Comparison of ENCODE assay signal across 16 cellular contexts in genomic region chr13:98207411-98207810, GRCh38. TPM values are rescaled to one million over a fixed set of nuclear protein-coding genes. Genes with fewer than 3 reads are reported as not detected.
DNase-seq lines count a peak whose midpoint lies in the region; ATAC-seq and TF ChIP-seq lines count a peak whose summit lies in the region.
"Had no signal": no experiment of that assay in that cellular context is flagged by ENCODE, and none has a peak within 500 bp of the region (broad histone marks: within the 10 kb centered on the region; RNA-seq: fewer than 3 reads in every experiment).

No MANE protein-coding gene starts in this region.

- no peak overlapping the region for H2AFZ ChIP-seq in mesenchymal stem cell (ENCODE audit: low read depth, low read length)

- no peak for TF ChIP-seq CTCF in epithelial cell of esophagus (IDR thresholded peaks at IDR 0.05; ENCODE audit: insufficient read depth, low read depth, low read length, missing control alignments)
- TF ChIP-seq CTCF in tibial artery (IDR thresholded peaks at IDR 0.05): no peak

- H3K23ac ChIP-seq in mesenchymal stem cell (ENCODE audit: low read length in 2 of 2): peak overlapping the region in 1 of 2 experiments; percentile 14

- no peak overlapping the region for H3K4me3 ChIP-seq in epithelial cell of esophagus (ENCODE audit: low read length)
- H3K4me3 ChIP-seq in mesenchymal stem cell (ENCODE audit: insufficient read depth in 1 of 2, low read depth in 1 of 2, low read length in 2 of 2): no peak overlapping the region
- no peak overlapping the region for H3K4me3 ChIP-seq in tibial artery
- no peak overlapping the region for H3K4me3 ChIP-seq in MG63
- H3K4me3 ChIP-seq: breast epithelium, mucosa of descending colon had no signal

- H3K36me3 ChIP-seq in mesenchymal stem cell (ENCODE audit: control insufficient read depth in 1 of 2, insufficient read depth in 2 of 2, low read depth in 1 of 2, low read length in 2 of 2): peaks cover 0 to 7% of the 10 kb centered on the region in 2 experiments
- H3K36me3 ChIP-seq in tibial artery: no peaks in the 10 kb centered on the region
- H3K36me3 ChIP-seq in MG63: peaks cover 3% of the 10 kb centered on the region; the same call in 1 of the 2 replicates
- H3K36me3 ChIP-seq: breast epithelium had no signal

- H3K9me3 Mint-ChIP-seq in stimulated activated naive B cell treated with anti-CD40 and anti-IgM and Interleukin-4, amounts not matched to agents 10 μg/mL and 1 μg/mL and 100 μg/mL, for 72 hours: peaks cover 9 to 16% of the 10 kb centered on the region in 2 donors

- H3K4me1 ChIP-seq in mesenchymal stem cell (ENCODE audit: control insufficient read depth, insufficient read depth, low read depth, low read length): peaks cover 13% of the 10 kb centered on the region
- peaks cover 0 to 52% (median 18%) of the 10 kb centered on the region in 4 donors for H3K4me1 ChIP-seq in tibial artery
- H3K4me1 ChIP-seq: breast epithelium had no signal

- peak overlapping the region in 1 of 2 experiments; percentile 73 for H3K4ac ChIP-seq in mesenchymal stem cell (ENCODE audit: low read depth in 1 of 2, low read length in 2 of 2)

- H3K9me3 ChIP-seq in mesenchymal stem cell (ENCODE audit: control insufficient read depth, low read length) (peaks cover 9% of the 10 kb centered on the region), tibial artery (peaks cover 0 to 5% (median 5%) of the 10 kb centered on the region in 3 donors), MG63 (peaks cover 21% of the 10 kb centered on the region)

- intact Hi-C loops in tibial artery (cut with DNase I; ENCODE audit: low total_unique reads): no loop called here

- peak overlapping the region; percentile 7 to 94 for H3K18ac ChIP-seq in mesenchymal stem cell (ENCODE audit: low read depth in 1 of 2, low read length in 2 of 2)

- no peaks in the 10 kb centered on the region for H3K27me3 Mint-ChIP-seq in stimulated activated naive B cell treated with anti-CD40 and anti-IgM and Interleukin-4, amounts not matched to agents 10 μg/mL and 1 μg/mL and 100 μg/mL, for 72 hours
- H3K27me3 Mint-ChIP-seq: T-helper 17 cell had no signal

- peak overlapping the region; percentile 38 for H2BK120ac ChIP-seq in mesenchymal stem cell (ENCODE audit: low read depth, low read length)

- H3K27ac ChIP-seq in mesenchymal stem cell (ENCODE audit: low read length, poor library complexity, severe bottlenecking): peak overlapping the region; percentile 95
- peak overlapping the region; percentile 25 to 47 for H3K27ac ChIP-seq in tibial artery

- H2BK12ac ChIP-seq in mesenchymal stem cell (ENCODE audit: low read length in 2 of 2): peak overlapping the region; percentile 34 to 85

- peak overlapping the region; percentile 93 for H2BK5ac ChIP-seq in mesenchymal stem cell (ENCODE audit: low read depth, low read length, poor library complexity, severe bottlenecking)

- WGBS in mesenchymal stem cell: 13% methylated on average over 4 of the region's 4 CpGs

- H3K9ac ChIP-seq in mesenchymal stem cell (ENCODE audit: low read length): no peak overlapping the region

- H3K27me3 ChIP-seq in mesenchymal stem cell (ENCODE audit: control insufficient read depth in 1 of 2, insufficient read depth in 1 of 2, low read length in 2 of 2): no peaks in the 10 kb centered on the region
- H3K27me3 ChIP-seq in tibial artery: no peaks in the 10 kb centered on the region
- H3K27me3 ChIP-seq in MG63: no peaks in the 10 kb centered on the region
- H3K27me3 ChIP-seq: breast epithelium had no signal

- peak overlapping the region in 1 of 2 experiments; percentile 44 for H3K14ac ChIP-seq in mesenchymal stem cell (ENCODE audit: low read length in 2 of 2)

- no peak overlapping the region for H2BK15ac ChIP-seq in mesenchymal stem cell (ENCODE audit: low read depth, poor library complexity, severe bottlenecking)

- no peak overlapping the region for H3K4me3 Mint-ChIP-seq in stimulated activated naive B cell treated with anti-CD40 and anti-IgM and Interleukin-4, amounts not matched to agents 10 μg/mL and 1 μg/mL and 100 μg/mL, for 72 hours
- H3K4me3 Mint-ChIP-seq: T-helper 17 cell had no signal

- no peak for ATAC-seq in stimulated activated naive B cell treated with anti-CD40 and anti-IgM and Interleukin-4, amounts not matched to agents 10 μg/mL and 1 μg/mL and 100 μg/mL, for 72 hours (replicated peaks)
- ATAC-seq: T-helper 17 cell had no signal

- peaks cover 7% of the 10 kb centered on the region for H3K79me1 ChIP-seq in mesenchymal stem cell (replicated peaks; ENCODE audit: low read length, poor library complexity, severe bottlenecking)

- peak overlapping the region; percentile 30 for H3K4me2 ChIP-seq in mesenchymal stem cell (ENCODE audit: low read length, poor library complexity, severe bottlenecking)

- H4K8ac ChIP-seq in mesenchymal stem cell (ENCODE audit: low read length): peak overlapping the region; percentile 90

- H2AK5ac ChIP-seq in mesenchymal stem cell (ENCODE audit: low read length, severe bottlenecking): peak overlapping the region; percentile 63

- H3K4me1 Mint-ChIP-seq in stimulated activated naive B cell treated with anti-CD40 and anti-IgM and Interleukin-4, amounts not matched to agents 10 μg/mL and 1 μg/mL and 100 μg/mL, for 72 hours: no peaks in the 10 kb centered on the region
- H3K4me1 Mint-ChIP-seq: T-helper 17 cell had no signal

- H3K36me3 Mint-ChIP-seq in stimulated activated naive B cell treated with anti-CD40 and anti-IgM and Interleukin-4, amounts not matched to agents 10 μg/mL and 1 μg/mL and 100 μg/mL, for 72 hours: no peaks in the 10 kb centered on the region

- peak overlapping the region; percentile 87 for H4K91ac ChIP-seq in mesenchymal stem cell (ENCODE audit: low read length)

- peak; percentile 11 for DNase-seq in HT1080 (ENCODE audit: low read depth)
- peak; percentile 13 for DNase-seq in epithelial cell of esophagus (ENCODE audit: low read depth)
- peak; percentile 71 for DNase-seq in mesenchymal stem cell
- no peak for DNase-seq in tibial artery
- DNase-seq in MG63: no peak
- no peak for DNase-seq in stimulated activated naive B cell treated with anti-CD40 and anti-IgM and Interleukin-4, amounts not matched to agents 10 μg/mL and 1 μg/mL and 100 μg/mL, for 72 hours
- no peak for DNase-seq in central memory CD4-positive, alpha-beta T cell
- DNase-seq in NCI-H146 (lab: John Stamatoyannopoulos, UW): no peak
- DNase-seq: mucosa of descending colon, NCI-H2171 treated with DMSO at 0.1 percent for 48 hours, T-helper 17 cell had no signal

- H3K27ac Mint-ChIP-seq in stimulated activated naive B cell treated with anti-CD40 and anti-IgM and Interleukin-4, amounts not matched to agents 10 μg/mL and 1 μg/mL and 100 μg/mL, for 72 hours: no peak overlapping the region
- H3K27ac Mint-ChIP-seq: activated T-helper 2 cell treated with anti-CD3 and anti-CD28 coated beads, Interferon-gamma antibody, Interleukin-2, Interleukin-4, amounts not matched to agents 10 μg/mL and 5 μg/mL and 100 μg/mL, durations not matched to agents 14 hours and 24 hours and 36 hours; T-helper 17 cell had no signal

RNA-seq across cellular contexts. Expression of gene RNF113B, which starts 30.3 kb away (rescaled TPM):
- not detected in 2 replicates for total RNA-seq in HT1080 (2014; rRNA removed; shearing (Covaris generic))
- polyA plus RNA-seq in HT1080 (2015; cell fraction: cytosol; rRNA removed): not detected in 2 replicates
- polyA plus RNA-seq in HT1080 (2015; cell fraction: nucleus; rRNA removed): not detected in 2 replicates
- polyA plus RNA-seq in mesenchymal stem cell (2013, experiment 1 of 2): not detected
- not detected for polyA plus RNA-seq in mesenchymal stem cell (2013, experiment 2 of 2)
- not detected in 2 replicates for total RNA-seq in MG63 (2014; rRNA removed; shearing (Covaris generic); ENCODE audit: low replicate concordance)
- total RNA-seq: activated T-helper 2 cell treated with anti-CD3 and anti-CD28 coated beads, Interferon-gamma antibody, Interleukin-2, Interleukin-4, amounts not matched to agents 10 μg/mL and 5 μg/mL and 100 μg/mL, durations not matched to agents 14 hours and 24 hours and 36 hours; breast epithelium; mucosa of descending colon; OCI-LY7; T-helper 17 cell; temporal lobe had no signal
- polyA plus RNA-seq: small intestine had no signal

Comparison
In these comparisons a context has a peak if more than half of its experiments do, and no peak if none do; other contexts are left out.
1. DNase-seq: peak in HT1080 (single experiment), epithelial cell of esophagus (single experiment) and mesenchymal stem cell (single experiment); none in tibial artery (0 of 2), MG63 (single experiment), stimulated activated naive B cell treated with anti-CD40 and anti-IgM and Interleukin-4, amounts not matched to agents 10 μg/mL and 1 μg/mL and 100 μg/mL, for 72 hours (single experiment), central memory CD4-positive, alpha-beta T cell (single experiment) and NCI-H146 (single experiment).